ENCODE assay signal across 1 cellular context in the genomic region with DNA sequence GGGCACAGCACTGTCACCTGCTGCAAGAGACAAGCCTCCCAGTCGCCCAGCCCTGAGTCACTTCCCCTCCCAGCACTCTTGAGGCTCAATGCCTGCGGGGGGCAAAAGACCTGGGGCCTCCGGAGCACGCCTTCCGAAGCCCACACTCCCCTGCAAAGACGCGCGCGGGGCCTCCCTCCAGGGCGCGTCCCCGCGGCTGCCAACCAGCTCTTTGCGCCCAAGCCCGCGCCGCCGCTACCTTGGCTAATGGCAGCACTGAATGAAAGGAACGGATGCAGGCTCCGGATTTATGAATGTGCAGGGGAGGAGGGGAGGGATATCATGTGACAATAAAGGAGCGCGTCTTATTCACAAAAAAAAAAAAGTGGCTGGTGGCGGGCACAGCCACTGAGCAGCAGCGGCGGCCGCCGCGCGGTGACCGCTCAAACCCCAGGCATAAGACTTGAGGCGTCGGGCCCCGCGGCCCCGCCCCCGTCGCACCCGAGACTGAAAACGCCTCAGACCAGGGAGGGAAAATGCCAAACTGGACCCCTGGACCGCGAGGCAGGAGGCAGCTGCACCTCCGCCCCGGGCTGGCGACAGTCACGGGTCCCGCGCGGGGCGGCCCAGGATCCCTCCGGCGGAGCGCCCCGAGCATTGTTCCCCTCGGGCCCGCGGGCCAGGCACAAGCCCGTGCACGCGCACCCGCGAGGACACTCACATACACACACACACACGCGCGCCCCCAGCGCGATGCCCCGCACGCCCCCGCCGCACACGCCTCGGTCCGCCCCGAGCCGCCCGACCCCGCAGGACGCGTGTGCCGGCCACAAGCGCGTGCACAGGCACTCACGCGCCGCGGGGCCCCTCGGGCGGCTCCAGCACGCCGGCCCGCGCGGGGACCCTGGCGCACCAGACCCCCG.
A peak's percentile ranks its signal among the peaks of the same experiment; 100 is the strongest.
TF ChIP-seq lines count a peak whose summit lies in the region.

No MANE protein-coding gene starts in this region.

TF ChIP-seq in HEK293, 187 proteins besides CTCF, POLR2A, EP300 and RAD21 (continued from another document and continues in another):
- TF ChIP-seq, protein P1, sequence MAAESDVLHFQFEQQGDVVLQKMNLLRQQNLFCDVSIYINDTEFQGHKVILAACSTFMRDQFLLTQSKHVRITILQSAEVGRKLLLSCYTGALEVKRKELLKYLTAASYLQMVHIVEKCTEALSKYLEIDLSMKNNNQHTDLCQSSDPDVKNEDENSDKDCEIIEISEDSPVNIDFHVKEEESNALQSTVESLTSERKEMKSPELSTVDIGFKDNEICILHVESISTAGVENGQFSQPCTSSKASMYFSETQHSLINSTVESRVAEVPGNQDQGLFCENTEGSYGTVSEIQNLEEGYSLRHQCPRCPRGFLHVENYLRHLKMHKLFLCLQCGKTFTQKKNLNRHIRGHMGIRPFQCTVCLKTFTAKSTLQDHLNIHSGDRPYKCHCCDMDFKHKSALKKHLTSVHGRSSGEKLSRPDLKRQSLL (tag by site-specific recombination; IDR thresholded peaks at IDR 0.05), result no peak
- TF ChIP-seq BCL11A (tag by site-specific recombination; IDR thresholded peaks at IDR 0.05; ENCODE audit: low read depth), result no peak
- TF ChIP-seq ZNF514 (tag by site-specific recombination; IDR thresholded peaks at IDR 0.05), result no peak
- TF ChIP-seq, protein P2, sequence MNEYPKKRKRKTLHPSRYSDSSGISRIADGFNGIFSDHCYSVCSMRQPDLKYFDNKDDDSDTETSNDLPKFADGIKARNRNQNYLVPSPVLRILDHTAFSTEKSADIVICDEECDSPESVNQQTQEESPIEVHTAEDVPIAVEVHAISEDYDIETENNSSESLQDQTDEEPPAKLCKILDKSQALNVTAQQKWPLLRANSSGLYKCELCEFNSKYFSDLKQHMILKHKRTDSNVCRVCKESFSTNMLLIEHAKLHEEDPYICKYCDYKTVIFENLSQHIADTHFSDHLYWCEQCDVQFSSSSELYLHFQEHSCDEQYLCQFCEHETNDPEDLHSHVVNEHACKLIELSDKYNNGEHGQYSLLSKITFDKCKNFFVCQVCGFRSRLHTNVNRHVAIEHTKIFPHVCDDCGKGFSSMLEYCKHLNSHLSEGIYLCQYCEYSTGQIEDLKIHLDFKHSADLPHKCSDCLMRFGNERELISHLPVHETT (tag by site-specific recombination; IDR thresholded peaks at IDR 0.05), result no peak
- no peak for TF ChIP-seq ZNF792 (tag by site-specific recombination; IDR thresholded peaks at IDR 0.05)
- TF ChIP-seq, protein P3, sequence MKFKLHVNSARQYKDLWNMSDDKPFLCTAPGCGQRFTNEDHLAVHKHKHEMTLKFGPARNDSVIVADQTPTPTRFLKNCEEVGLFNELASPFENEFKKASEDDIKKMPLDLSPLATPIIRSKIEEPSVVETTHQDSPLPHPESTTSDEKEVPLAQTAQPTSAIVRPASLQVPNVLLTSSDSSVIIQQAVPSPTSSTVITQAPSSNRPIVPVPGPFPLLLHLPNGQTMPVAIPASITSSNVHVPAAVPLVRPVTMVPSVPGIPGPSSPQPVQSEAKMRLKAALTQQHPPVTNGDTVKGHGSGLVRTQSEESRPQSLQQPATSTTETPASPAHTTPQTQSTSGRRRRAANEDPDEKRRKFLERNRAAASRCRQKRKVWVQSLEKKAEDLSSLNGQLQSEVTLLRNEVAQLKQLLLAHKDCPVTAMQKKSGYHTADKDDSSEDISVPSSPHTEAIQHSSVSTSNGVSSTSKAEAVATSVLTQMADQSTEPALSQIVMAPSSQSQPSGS (tag by site-specific recombination; IDR thresholded peaks at IDR 0.05; ENCODE audit: low read depth), result no peak
- no peak for TF ChIP-seq GLI4 (tag by site-specific recombination; IDR thresholded peaks at IDR 0.05)
- no peak for TF ChIP-seq SALL2 (tag by site-specific recombination; IDR thresholded peaks at IDR 0.05; ENCODE audit: borderline replicate concordance)
- TF ChIP-seq, protein P4, sequence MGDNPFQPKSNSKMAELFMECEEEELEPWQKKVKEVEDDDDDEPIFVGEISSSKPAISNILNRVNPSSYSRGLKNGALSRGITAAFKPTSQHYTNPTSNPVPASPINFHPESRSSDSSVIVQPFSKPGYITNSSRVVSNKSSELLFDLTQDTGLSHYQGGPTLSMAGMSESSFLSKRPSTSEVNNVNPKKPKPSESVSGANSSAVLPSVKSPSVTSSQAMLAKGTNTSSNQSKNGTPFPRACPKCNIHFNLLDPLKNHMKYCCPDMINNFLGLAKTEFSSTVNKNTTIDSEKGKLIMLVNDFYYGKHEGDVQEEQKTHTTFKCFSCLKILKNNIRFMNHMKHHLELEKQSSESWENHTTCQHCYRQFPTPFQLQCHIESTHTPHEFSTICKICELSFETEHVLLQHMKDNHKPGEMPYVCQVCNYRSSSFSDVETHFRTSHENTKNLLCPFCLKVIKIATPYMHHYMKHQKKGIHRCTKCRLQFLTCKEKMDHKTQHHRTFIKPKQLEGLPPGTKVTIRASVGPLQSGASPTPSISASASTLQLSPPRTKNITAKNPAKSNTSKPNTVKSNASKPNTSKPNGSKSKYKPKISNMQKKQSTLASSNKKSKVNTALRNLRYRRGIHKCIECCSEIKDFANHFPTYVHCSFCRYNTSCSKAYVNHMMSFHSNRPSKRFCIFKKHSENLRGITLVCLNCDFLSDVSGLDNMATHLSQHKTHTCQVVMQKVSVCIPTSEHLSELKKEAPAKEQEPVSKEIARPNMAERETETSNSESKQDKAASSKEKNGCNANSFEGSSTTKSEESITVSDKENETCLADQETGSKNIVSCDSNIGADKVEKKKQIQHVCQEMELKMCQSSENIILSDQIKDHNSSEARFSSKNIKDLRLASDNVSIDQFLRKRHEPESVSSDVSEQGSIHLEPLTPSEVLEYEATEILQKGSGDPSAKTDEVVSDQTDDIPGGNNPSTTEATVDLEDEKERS (tag by site-specific recombination; IDR thresholded peaks at IDR 0.05), result no peak
- TF ChIP-seq ZNF221 (tag by site-specific recombination; IDR thresholded peaks at IDR 0.05; ENCODE audit: borderline replicate concordance), result no peak
- 0 out of 2 replicates have a peak, but pooled peaks have one; percentile 12 for TF ChIP-seq ZBTB21 (tag by site-specific recombination; IDR thresholded peaks at IDR 0.05)
- TF ChIP-seq, protein P5, sequence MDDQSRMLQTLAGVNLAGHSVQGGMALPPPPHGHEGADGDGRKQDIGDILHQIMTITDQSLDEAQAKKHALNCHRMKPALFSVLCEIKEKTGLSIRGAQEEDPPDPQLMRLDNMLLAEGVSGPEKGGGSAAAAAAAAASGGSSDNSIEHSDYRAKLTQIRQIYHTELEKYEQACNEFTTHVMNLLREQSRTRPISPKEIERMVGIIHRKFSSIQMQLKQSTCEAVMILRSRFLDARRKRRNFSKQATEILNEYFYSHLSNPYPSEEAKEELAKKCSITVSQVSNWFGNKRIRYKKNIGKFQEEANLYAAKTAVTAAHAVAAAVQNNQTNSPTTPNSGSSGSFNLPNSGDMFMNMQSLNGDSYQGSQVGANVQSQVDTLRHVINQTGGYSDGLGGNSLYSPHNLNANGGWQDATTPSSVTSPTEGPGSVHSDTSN (CRISPR knock-in tag; IDR thresholded peaks at IDR 0.05), result no peak
- TF ChIP-seq ZNF791 (tag by site-specific recombination; IDR thresholded peaks at IDR 0.05), result no peak
- no peak for TF ChIP-seq ZNF302 (tag by site-specific recombination; IDR thresholded peaks at IDR 0.05; ENCODE audit: low read depth)
- TF ChIP-seq, protein P6, sequence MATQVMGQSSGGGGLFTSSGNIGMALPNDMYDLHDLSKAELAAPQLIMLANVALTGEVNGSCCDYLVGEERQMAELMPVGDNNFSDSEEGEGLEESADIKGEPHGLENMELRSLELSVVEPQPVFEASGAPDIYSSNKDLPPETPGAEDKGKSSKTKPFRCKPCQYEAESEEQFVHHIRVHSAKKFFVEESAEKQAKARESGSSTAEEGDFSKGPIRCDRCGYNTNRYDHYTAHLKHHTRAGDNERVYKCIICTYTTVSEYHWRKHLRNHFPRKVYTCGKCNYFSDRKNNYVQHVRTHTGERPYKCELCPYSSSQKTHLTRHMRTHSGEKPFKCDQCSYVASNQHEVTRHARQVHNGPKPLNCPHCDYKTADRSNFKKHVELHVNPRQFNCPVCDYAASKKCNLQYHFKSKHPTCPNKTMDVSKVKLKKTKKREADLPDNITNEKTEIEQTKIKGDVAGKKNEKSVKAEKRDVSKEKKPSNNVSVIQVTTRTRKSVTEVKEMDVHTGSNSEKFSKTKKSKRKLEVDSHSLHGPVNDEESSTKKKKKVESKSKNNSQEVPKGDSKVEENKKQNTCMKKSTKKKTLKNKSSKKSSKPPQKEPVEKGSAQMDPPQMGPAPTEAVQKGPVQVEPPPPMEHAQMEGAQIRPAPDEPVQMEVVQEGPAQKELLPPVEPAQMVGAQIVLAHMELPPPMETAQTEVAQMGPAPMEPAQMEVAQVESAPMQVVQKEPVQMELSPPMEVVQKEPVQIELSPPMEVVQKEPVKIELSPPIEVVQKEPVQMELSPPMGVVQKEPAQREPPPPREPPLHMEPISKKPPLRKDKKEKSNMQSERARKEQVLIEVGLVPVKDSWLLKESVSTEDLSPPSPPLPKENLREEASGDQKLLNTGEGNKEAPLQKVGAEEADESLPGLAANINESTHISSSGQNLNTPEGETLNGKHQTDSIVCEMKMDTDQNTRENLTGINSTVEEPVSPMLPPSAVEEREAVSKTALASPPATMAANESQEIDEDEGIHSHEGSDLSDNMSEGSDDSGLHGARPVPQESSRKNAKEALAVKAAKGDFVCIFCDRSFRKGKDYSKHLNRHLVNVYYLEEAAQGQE (tag by site-specific recombination; IDR thresholded peaks at IDR 0.05), result no peak
- no peak for TF ChIP-seq ZNF768 (tag by site-specific recombination; IDR thresholded peaks at IDR 0.05)
- TF ChIP-seq, protein P7, sequence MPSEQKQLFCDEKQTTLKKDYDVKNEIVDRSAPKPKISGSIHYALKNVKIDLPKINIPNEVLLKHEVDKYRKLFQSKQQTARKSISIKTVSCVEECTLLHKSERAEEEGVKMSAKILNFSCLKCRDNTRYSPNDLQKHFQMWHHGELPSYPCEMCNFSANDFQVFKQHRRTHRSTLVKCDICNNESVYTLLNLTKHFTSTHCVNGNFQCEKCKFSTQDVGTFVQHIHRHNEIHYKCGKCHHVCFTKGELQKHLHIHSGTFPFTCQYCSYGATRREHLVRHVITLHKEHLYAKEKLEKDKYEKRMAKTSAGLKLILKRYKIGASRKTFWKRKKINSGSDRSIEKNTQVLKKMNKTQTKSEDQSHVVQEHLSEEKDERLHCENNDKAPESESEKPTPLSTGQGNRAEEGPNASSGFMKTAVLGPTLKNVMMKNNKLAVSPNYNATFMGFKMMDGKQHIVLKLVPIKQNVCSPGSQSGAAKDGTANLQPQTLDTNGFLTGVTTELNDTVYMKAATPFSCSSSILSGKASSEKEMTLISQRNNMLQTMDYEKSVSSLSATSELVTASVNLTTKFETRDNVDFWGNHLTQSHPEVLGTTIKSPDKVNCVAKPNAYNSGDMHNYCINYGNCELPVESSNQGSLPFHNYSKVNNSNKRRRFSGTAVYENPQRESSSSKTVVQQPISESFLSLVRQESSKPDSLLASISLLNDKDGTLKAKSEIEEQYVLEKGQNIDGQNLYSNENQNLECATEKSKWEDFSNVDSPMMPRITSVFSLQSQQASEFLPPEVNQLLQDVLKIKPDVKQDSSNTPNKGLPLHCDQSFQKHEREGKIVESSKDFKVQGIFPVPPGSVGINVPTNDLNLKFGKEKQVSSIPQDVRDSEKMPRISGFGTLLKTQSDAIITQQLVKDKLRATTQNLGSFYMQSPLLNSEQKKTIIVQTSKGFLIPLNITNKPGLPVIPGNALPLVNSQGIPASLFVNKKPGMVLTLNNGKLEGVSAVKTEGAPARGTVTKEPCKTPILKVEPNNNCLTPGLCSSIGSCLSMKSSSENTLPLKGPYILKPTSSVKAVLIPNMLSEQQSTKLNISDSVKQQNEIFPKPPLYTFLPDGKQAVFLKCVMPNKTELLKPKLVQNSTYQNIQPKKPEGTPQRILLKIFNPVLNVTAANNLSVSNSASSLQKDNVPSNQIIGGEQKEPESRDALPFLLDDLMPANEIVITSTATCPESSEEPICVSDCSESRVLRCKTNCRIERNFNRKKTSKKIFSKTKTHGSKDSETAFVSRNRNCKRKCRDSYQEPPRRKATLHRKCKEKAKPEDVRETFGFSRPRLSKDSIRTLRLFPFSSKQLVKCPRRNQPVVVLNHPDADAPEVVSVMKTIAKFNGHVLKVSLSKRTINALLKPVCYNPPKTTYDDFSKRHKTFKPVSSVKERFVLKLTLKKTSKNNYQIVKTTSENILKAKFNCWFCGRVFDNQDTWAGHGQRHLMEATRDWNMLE (tag by site-specific recombination; conservative IDR thresholded peaks at IDR 0.05; ENCODE audit: low read depth), result no peak
- peak; percentile 69 for TF ChIP-seq SP2 (tag by site-specific recombination; IDR thresholded peaks at IDR 0.05)
- TF ChIP-seq SCRT1 (tag by site-specific recombination; IDR thresholded peaks at IDR 0.05; ENCODE audit: borderline replicate concordance), result no peak
- TF ChIP-seq ZNF23 (tag by site-specific recombination; IDR thresholded peaks at IDR 0.05; ENCODE audit: borderline replicate concordance), result no peak
- peak; percentile 91 for TF ChIP-seq GLIS2 (tag by site-specific recombination; IDR thresholded peaks at IDR 0.05)
- no peak for TF ChIP-seq MZF1 (tag by site-specific recombination; IDR thresholded peaks at IDR 0.05; ENCODE audit: borderline replicate concordance)
- TF ChIP-seq, protein P8, sequence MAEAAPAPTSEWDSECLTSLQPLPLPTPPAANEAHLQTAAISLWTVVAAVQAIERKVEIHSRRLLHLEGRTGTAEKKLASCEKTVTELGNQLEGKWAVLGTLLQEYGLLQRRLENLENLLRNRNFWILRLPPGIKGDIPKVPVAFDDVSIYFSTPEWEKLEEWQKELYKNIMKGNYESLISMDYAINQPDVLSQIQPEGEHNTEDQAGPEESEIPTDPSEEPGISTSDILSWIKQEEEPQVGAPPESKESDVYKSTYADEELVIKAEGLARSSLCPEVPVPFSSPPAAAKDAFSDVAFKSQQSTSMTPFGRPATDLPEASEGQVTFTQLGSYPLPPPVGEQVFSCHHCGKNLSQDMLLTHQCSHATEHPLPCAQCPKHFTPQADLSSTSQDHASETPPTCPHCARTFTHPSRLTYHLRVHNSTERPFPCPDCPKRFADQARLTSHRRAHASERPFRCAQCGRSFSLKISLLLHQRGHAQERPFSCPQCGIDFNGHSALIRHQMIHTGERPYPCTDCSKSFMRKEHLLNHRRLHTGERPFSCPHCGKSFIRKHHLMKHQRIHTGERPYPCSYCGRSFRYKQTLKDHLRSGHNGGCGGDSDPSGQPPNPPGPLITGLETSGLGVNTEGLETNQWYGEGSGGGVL (tag by site-specific recombination; IDR thresholded peaks at IDR 0.05), result peak; percentile 21; the same call in 1 of the 2 replicates
- TF ChIP-seq YY2 (tag by site-specific recombination; IDR thresholded peaks at IDR 0.05), result no peak
- no peak for TF ChIP-seq RBAK (tag by site-specific recombination; IDR thresholded peaks at IDR 0.05)
- no peak for TF ChIP-seq ZNF677 (tag by site-specific recombination; IDR thresholded peaks at IDR 0.05)
- no peak for TF ChIP-seq ZNF133 (tag by site-specific recombination; IDR thresholded peaks at IDR 0.05)
- TF ChIP-seq KLF8 (tag by site-specific recombination; IDR thresholded peaks at IDR 0.05), result 0 out of 2 replicates have a peak, but pooled peaks have one; percentile 57
- TF ChIP-seq SP7 (tag by site-specific recombination; IDR thresholded peaks at IDR 0.05), result 0 out of 2 replicates have a peak, but pooled peaks have one; percentile 63
- TF ChIP-seq, protein P9, sequence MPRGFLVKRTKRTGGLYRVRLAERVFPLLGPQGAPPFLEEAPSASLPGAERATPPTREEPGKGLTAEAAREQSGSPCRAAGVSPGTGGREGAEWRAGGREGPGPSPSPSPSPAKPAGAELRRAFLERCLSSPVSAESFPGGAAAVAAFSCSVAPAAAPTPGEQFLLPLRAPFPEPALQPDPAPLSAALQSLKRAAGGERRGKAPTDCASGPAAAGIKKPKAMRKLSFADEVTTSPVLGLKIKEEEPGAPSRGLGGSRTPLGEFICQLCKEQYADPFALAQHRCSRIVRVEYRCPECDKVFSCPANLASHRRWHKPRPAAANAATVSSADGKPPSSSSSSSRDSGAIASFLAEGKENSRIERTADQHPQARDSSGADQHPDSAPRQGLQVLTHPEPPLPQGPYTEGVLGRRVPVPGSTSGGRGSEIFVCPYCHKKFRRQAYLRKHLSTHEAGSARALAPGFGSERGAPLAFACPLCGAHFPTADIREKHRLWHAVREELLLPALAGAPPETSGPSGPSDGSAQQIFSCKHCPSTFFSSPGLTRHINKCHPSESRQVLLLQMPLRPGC (tag by site-specific recombination; IDR thresholded peaks at IDR 0.05), result no peak
- TF ChIP-seq ZNF623 (tag by site-specific recombination; IDR thresholded peaks at IDR 0.05), result no peak
